ENCODE assay signal across 3 cellular contexts in genomic region chr7:135245826-135246825, GRCh38.
TF ChIP-seq lines count a peak whose summit lies in the region.

No MANE protein-coding gene starts in this region.

TF ChIP-seq in SK-N-SH, 30 proteins besides CTCF, POLR2A, EP300 and RAD21:
- TF ChIP-seq RCOR1 (IDR thresholded peaks at IDR 0.05; ENCODE audit: low read length), result no peak

TF ChIP-seq in SK-N-SH treated with all-trans-retinoic acid at 6 μM for 48 hours, 23 proteins besides CTCF, POLR2A, EP300 and RAD21:
- TF ChIP-seq ZNF70 (CRISPR knock-in tag; IDR thresholded peaks at IDR 0.05) (no peak), ZC3H10 (CRISPR knock-in tag; IDR thresholded peaks at IDR 0.05) (no peak), ISL1 (CRISPR knock-in tag; IDR thresholded peaks at IDR 0.05) (no peak), ZFP3 (CRISPR knock-in tag; IDR thresholded peaks at IDR 0.05) (no peak), BACH2 (CRISPR knock-in tag; IDR thresholded peaks at IDR 0.05; ENCODE audit: borderline replicate concordance) (no peak), GLIS3 (CRISPR knock-in tag; IDR thresholded peaks at IDR 0.05) (no peak), POU6F1 (CRISPR knock-in tag; IDR thresholded peaks at IDR 0.05; ENCODE audit: borderline replicate concordance, low read depth) (no peak), OSR1 (CRISPR knock-in tag; IDR thresholded peaks at IDR 0.05) (no peak), TSHZ2 (CRISPR knock-in tag; IDR thresholded peaks at IDR 0.05) (no peak), ARNTL (CRISPR knock-in tag; IDR thresholded peaks at IDR 0.05; ENCODE audit: borderline replicate concordance, low read depth) (no peak), PPARA (CRISPR knock-in tag; IDR thresholded peaks at IDR 0.05; ENCODE audit: borderline replicate concordance) (no peak), TCF4 (CRISPR knock-in tag; IDR thresholded peaks at IDR 0.05; ENCODE audit: borderline replicate concordance) (no peak)

TF ChIP-seq in K562, 482 proteins besides CTCF, POLR2A, EP300 and RAD21:
- TF ChIP-seq ADNP (tag; IDR thresholded peaks at IDR 0.05), result no peak
- TF ChIP-seq ARID4B (CRISPR knock-in tag; IDR thresholded peaks at IDR 0.05), result 0 out of 2 replicates have a peak, but pooled peaks have one; percentile 28
- TF ChIP-seq ZNF23 (CRISPR knock-in tag; IDR thresholded peaks at IDR 0.05), result no peak
